Comparison of ENCODE assay signal across 10 cellular contexts in the genomic region with DNA sequence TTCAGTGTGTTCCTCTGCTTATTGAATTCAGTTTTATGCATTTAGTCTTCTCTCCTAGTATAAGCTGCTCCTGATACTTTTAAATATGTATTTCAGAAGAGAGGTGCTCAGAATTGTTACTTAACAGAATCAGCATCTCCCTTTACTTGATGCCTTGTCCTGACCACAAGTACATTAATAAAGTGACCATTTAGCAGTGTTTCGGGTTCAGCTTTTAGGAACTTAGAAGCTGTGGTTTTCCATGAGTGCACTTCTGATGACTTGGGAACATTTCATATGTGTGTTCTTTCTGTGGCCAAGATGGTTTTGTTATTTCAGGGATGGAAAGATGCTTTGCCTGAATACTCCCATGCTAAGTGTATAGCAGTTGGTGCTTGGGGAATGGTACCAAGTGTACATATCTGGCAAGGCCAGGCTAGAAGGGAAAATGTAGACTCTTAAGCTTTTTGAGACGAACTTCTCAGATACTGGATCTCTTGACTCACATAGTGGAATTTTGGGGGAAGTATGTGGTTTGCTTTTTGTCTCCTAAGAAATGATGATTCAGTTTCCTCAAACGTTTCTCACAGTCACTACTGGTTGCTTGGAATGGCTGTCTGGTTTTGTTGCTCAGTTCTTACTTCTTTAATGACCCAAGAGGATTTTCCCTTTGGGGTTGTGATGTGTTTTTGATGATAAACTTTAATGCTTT. TPM values are rescaled to one million over a fixed set of nuclear protein-coding genes. Genes with fewer than 3 reads are reported as not detected.
A peak's percentile ranks its signal among the peaks of the same experiment; 100 is the strongest.
DNase-seq lines count a peak whose midpoint lies in the region; ATAC-seq and TF ChIP-seq lines count a peak whose summit lies in the region.
"Had no signal": no experiment of that assay in that cellular context is flagged by ENCODE, and none has a peak within 500 bp of the region (broad histone marks: within the 10 kb centered on the region; RNA-seq: fewer than 3 reads in every experiment).

No MANE protein-coding gene starts in this region.

- no peak overlapping the region for H3K4me3 ChIP-seq in AG10803 (ENCODE audit: low read length)
- H3K4me3 ChIP-seq in adrenal gland, result no peak overlapping the region
- H3K4me3 ChIP-seq in left lung, result no peak overlapping the region

- no peaks in the 10 kb centered on the region for H3K27me3 ChIP-seq in adrenal gland
- no peaks in the 10 kb centered on the region for H3K27me3 ChIP-seq in left lung

- H3K9me3 ChIP-seq in adrenal gland (replicated peaks in 1 of 3) (no peaks in the 10 kb centered on the region), left lung (no peaks in the 10 kb centered on the region)

- no peaks in the 10 kb centered on the region for H3K36me3 ChIP-seq in adrenal gland (replicated peaks in 1 of 2)
- H3K36me3 ChIP-seq in left lung, result peaks cover 0 to 11% of the 10 kb centered on the region in 2 donors

- intact Hi-C loops in adrenal gland (cut with DNase I) (no loop called here), left lung (cut with DNase I) (no loop called here)

- WGBS in adrenal gland, 4 donors, result 33 to 46% (median 37%) methylated on average over 3 of the region's 3 CpGs

- TF ChIP-seq CTCF in AG10803 (conservative IDR thresholded peaks at IDR 0.05; ENCODE audit: low read length), result no peak
- TF ChIP-seq CTCF in adrenal gland (IDR thresholded peaks at IDR 0.05), result no peak
- no peak for TF ChIP-seq CTCF in left lung (IDR thresholded peaks at IDR 0.05)

- TF ChIP-seq POLR2A in adrenal gland (IDR thresholded peaks at IDR 0.05), result no peak

- peaks cover 29 to 61% of the 10 kb centered on the region in 2 donors for H3K4me1 ChIP-seq in adrenal gland (replicated peaks in 1 of 2)
- H3K4me1 ChIP-seq in left lung, result peaks cover 0 to 49% of the 10 kb centered on the region in 2 donors

- H3K27ac ChIP-seq in adrenal gland (peak overlapping the region in 3 of 5 donors; percentile 8 to 69 (median 53)), left lung (peak overlapping the region; percentile 60 to 73)

- ATAC-seq in left lung, result peak; percentile 74
- no peak for ATAC-seq in GM18867 (IDR thresholded peaks at IDR 0.05; ENCODE audit: unreplicated experiment)

- DNase-seq in AG10803 (ENCODE audit: low read depth) (peak; percentile 91), HPDE6-E6E7 (ENCODE audit: extremely low spot score) (peak; percentile 31), adrenal gland (no peak), left lung (no peak), NCI-H345 treated with DMSO at 0.1 percent for 48 hours (lab: John Stamatoyannopoulos, UW; ENCODE audit: unreplicated experiment) (no peak), NCI-H2171 (lab: John Stamatoyannopoulos, UW) (no peak), NCI-H1048 (lab: John Stamatoyannopoulos, UW) (no peak)

RNA-seq across cellular contexts. Expression of a gene that starts 17.2 kb away (rescaled TPM):
- 10 to 100 TPM; 31.3 to 47.9 (median 34.5) TPM for total RNA-seq in adrenal gland
- polyA plus RNA-seq in adrenal gland, result 10 to 100 TPM in 2 of 3 donors, 1 to 10 TPM in 1; 8.7 to 17.0 (median 16.0) TPM
- 10 to 100 TPM; 53.8 to 60.6 TPM for total RNA-seq in left lung

RNA-seq across cellular contexts. Expression of a gene that starts 47.8 kb away (rescaled TPM):
- total RNA-seq in adrenal gland (not detected), left lung (not detected)
- under 1 TPM in 1 of 3 donors, not detected in 2; 0.17 TPM for polyA plus RNA-seq in adrenal gland
- total RNA-seq: cerebellum, mononuclear cell had no signal

RNA-seq across cellular contexts. Expression of a gene that starts 55.4 kb away (rescaled TPM):
- 100 to 1,000 TPM in 7 of 8 donors, 10 to 100 TPM in 1; 42.7 to 160 (median 134) TPM for total RNA-seq in adrenal gland
- polyA plus RNA-seq in adrenal gland, result 100 to 1,000 TPM in 2 of 3 donors, 10 to 100 TPM in 1; 76.5 to 213 (median 188) TPM
- total RNA-seq in left lung, result 100 to 1,000 TPM in 1 of 2 donors, 10 to 100 TPM in 1; 91.6 to 112 TPM

Comparison
In these comparisons a context has a peak if more than half of its experiments do, and no peak if none do; other contexts are left out.
1. DNase-seq: peak in AG10803 (single experiment) and HPDE6-E6E7 (single experiment); none in adrenal gland (0 of 7), left lung (0 of 2), NCI-H345 treated with DMSO at 0.1 percent for 48 hours (single experiment), NCI-H2171 (single experiment) and NCI-H1048 (single experiment).